Comparison of ENCODE assay signal across 8 cellular contexts in genomic region chr5:109689740-109690455, GRCh38. TPM values are rescaled to one million over a fixed set of nuclear protein-coding genes. Genes with fewer than 3 reads are reported as not detected.
A peak's percentile ranks its signal among the peaks of the same experiment; 100 is the strongest.
DNase-seq lines count a peak whose midpoint lies in the region; ATAC-seq lines count a peak whose summit lies in the region.

Gene MAN2A1, plus strand, starts transcription at chr5:109689927. Its CDS starts 491 bp downstream, at chr5:109690418.

- H3K36me3 ChIP-seq in HUES6 (ENCODE audit: control insufficient read depth, insufficient read depth, low read length), result no peaks in the 10 kb centered on the region

- peak within 1 kb of the TSS; percentile 99 for H3K4me3 ChIP-seq in HUES6 (ENCODE audit: low read depth, low read length)

- H3K9ac ChIP-seq in HUES6 (ENCODE audit: low read length), result peak within 1 kb of the TSS; percentile 92

- DNase-seq in DMS114 treated with DMSO at 0.1 percent for 48 hours (lab: John Stamatoyannopoulos, UW; ENCODE audit: unreplicated experiment) (peak; percentile 47), SHP77 (lab: John Stamatoyannopoulos, UW) (peak; percentile 41 to 70), foreskin melanocyte (peak; percentile 59), nucleus accumbens (lab: John Stamatoyannopoulos, UW) (peak in 49 of 56 donors; percentile 21 to 86 (median 70))
- DNase-seq in activated naive CD4-positive, alpha-beta T cell (lab: John Stamatoyannopoulos, UW), result peak; percentile 49 to 77 (median 54)

- peaks cover 32% of the 10 kb centered on the region for H3K4me1 ChIP-seq in HUES6 (ENCODE audit: control insufficient read depth, insufficient read depth, low read length)

- no peaks in the 10 kb centered on the region for H3K27me3 ChIP-seq in HUES6 (ENCODE audit: control insufficient read depth, insufficient read depth, low read length)

- H3K9me3 ChIP-seq in HUES6 (ENCODE audit: control insufficient read depth, insufficient read depth, low read depth, low read length), result peaks cover 15% of the 10 kb centered on the region

- H3K27ac ChIP-seq in HUES6 (ENCODE audit: low read depth, low read length) (peak within 1 kb of the TSS; percentile 88), temporal lobe (ENCODE audit: low read depth, low read length) (peak within 1 kb of the TSS; percentile 97)

- ATAC-seq in GM21447 (IDR thresholded peaks at IDR 0.05; ENCODE audit: unreplicated experiment), result peak; percentile 48

RNA-seq across cellular contexts. Expression of gene MAN2A1, which starts in this region (rescaled TPM):
- total RNA-seq in temporal lobe, result 53.4 TPM

Comparison
In these comparisons a context has a peak if more than half of its experiments do, and no peak if none do; other contexts are left out.
1. Peak in every context shown above with its lines: DNase-seq, ATAC-seq, H3K4me3 ChIP-seq and H3K27ac ChIP-seq.